In the genomic region with DNA sequence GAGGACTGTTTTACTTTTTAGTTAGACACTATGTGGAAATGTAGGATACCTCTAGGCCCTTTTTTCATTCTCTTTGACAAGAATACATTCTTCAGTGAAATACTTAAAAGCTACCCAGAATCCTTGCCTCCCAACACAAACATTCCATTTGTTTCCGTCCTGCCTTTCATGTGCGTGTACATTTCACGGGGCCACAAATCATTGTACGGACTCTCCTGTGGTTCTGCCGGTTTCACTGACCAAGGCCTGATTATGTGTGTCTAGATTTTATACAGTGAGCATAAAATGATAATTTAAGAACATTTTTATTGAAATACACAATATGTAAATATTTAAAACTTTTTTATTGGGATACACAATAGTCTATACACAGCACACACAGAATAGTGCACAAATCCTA, we compare ENCODE assay signal across 21 cellular contexts.
DNase-seq lines count a peak whose midpoint lies in the region; ATAC-seq and TF ChIP-seq lines count a peak whose summit lies in the region.
"Had no signal": no experiment of that assay in that cellular context is flagged by ENCODE, and none has a peak within 500 bp of the region (broad histone marks: within the 10 kb centered on the region; RNA-seq: fewer than 3 reads in every experiment).

No MANE protein-coding gene starts in this region.

- H2AFZ ChIP-seq in PC-9 = no peak overlapping the region
- H2AFZ ChIP-seq: GM23248 had no signal

- no peaks in the 10 kb centered on the region for H3K79me2 ChIP-seq in PC-9 (ENCODE audit: low read depth)

- no peaks in the 10 kb centered on the region for H3K36me3 ChIP-seq in SK-N-MC (ENCODE audit: insufficient read depth, low read length)
- H3K36me3 ChIP-seq in PC-9 (ENCODE audit: low read depth) = no peaks in the 10 kb centered on the region
- H3K36me3 ChIP-seq: BE2C; BLaER1 treated with 17β-estradiol and CSF1 and Interleukin-3, amounts not matched to agents 10 nM and 100 nM had no signal

- H3K4me3 Mint-ChIP-seq in chondrocyte (ENCODE audit: unreplicated experiment) (no peak overlapping the region), nephron (no peak overlapping the region)
- H3K4me3 Mint-ChIP-seq: CD4-positive, alpha-beta memory T cell; H9 had no signal

- H3K36me3 Mint-ChIP-seq in chondrocyte (ENCODE audit: low read depth) (no peaks in the 10 kb centered on the region), nephron (ENCODE audit: low read depth) (no peaks in the 10 kb centered on the region)
- H3K36me3 Mint-ChIP-seq: CD4-positive, alpha-beta memory T cell had no signal

- no peak overlapping the region for H3K4me3 ChIP-seq in SK-N-MC
- H3K4me3 ChIP-seq in PC-9 = no peak overlapping the region
- H3K4me3 ChIP-seq: A549; BLaER1 treated with 17β-estradiol and CSF1 and Interleukin-3, amounts not matched to agents 10 nM and 100 nM; GM23248 had no signal

- H3K9ac ChIP-seq in SK-N-MC (ENCODE audit: insufficient read length) = peak overlapping the region; percentile 50
- H3K9ac ChIP-seq: BLaER1 treated with 17β-estradiol and CSF1 and Interleukin-3, amounts not matched to agents 10 nM and 100 nM; GM23248 had no signal

- TF ChIP-seq CTCF in chondrocyte (IDR thresholded peaks at IDR 0.05) (no peak), nephron (IDR thresholded peaks at IDR 0.05; ENCODE audit: unreplicated experiment in 3 of 3) (no peak), PC-9 (conservative IDR thresholded peaks at IDR 0.05) (no peak)

- ATAC-seq in esophagus mucosa = no peak
- ATAC-seq: A549, HCT116 had no signal

- no peaks in the 10 kb centered on the region for H3K4me1 ChIP-seq in PC-9 (replicated peaks; ENCODE audit: insufficient read depth)
- H3K4me1 ChIP-seq: BE2C had no signal

- POLR2A ChIA-PET in PC-9 (lab: Charles Lee; ENCODE audit: unreplicated experiment) = no interaction called here

- no peaks in the 10 kb centered on the region for H3K27me3 Mint-ChIP-seq in chondrocyte (ENCODE audit: low read depth)
- peaks cover 54% of the 10 kb centered on the region for H3K27me3 Mint-ChIP-seq in nephron (ENCODE audit: low read depth)
- H3K27me3 Mint-ChIP-seq: CD4-positive, alpha-beta memory T cell had no signal

- H3K27me3 ChIP-seq in PC-9 (ENCODE audit: insufficient read depth, low read depth) = no peaks in the 10 kb centered on the region
- H3K27me3 ChIP-seq: BE2C had no signal

- peaks cover 22% of the 10 kb centered on the region for H3K4me1 Mint-ChIP-seq in chondrocyte (ENCODE audit: low read depth)
- H3K4me1 Mint-ChIP-seq in nephron = peaks cover 4% of the 10 kb centered on the region

- H4K20me1 ChIP-seq in PC-9 (ENCODE audit: insufficient read depth) = no peaks in the 10 kb centered on the region

- DNase-seq in SK-N-MC (ENCODE audit: low read depth, low spot score) (no peak), chondrocyte (ENCODE audit: low spot score) (no peak), ureter (ENCODE audit: low spot score) (peak; percentile 13), T-helper 2 cell (no peak), PC-9 (no peak)
- DNase-seq: 8988T; ACHN; AML-193; BE2C; Calu3; CD4-positive, alpha-beta memory T cell; COR-L47; DMS53; DMS79 treated with DMSO at 0.1 percent for 48 hours; GM23248; H9 had no signal

- no peak overlapping the region for H3K4me2 ChIP-seq in PC-9
- H3K4me2 ChIP-seq: A549 had no signal

- H3K27ac Mint-ChIP-seq in chondrocyte (ENCODE audit: unreplicated experiment) = peak overlapping the region; percentile 11
- H3K27ac Mint-ChIP-seq in nephron = peak overlapping the region in 2 of 3 experiments; percentile 17 to 34

- no peaks in the 10 kb centered on the region for H3K9me2 ChIP-seq in PC-9 (ENCODE audit: insufficient read depth)

- CTCF ChIA-PET in PC-9 (lab: Charles Lee) = no interaction called here

- H3K9me3 ChIP-seq in SK-N-MC (ENCODE audit: low read depth, low read length) (no peaks in the 10 kb centered on the region), PC-9 (ENCODE audit: insufficient read depth, low read depth) (no peaks in the 10 kb centered on the region)
- H3K9me3 ChIP-seq: A549; BE2C; BLaER1 treated with 17β-estradiol and CSF1 and Interleukin-3, amounts not matched to agents 10 nM and 100 nM had no signal

- BruUV-seq in PC-9 (replicated peaks; lab: Mats Ljungman, UMichigan) = no TSS peak

- intact Hi-C loops in PC-9 (cut with micrococcal nuclease; ENCODE audit: unreplicated experiment) = no loop called here

- no peaks in the 10 kb centered on the region for H3F3A ChIP-seq in PC-9 (ENCODE audit: insufficient read depth, low read depth)

- H3K9me3 Mint-ChIP-seq in chondrocyte (ENCODE audit: low read depth) (no peaks in the 10 kb centered on the region), nephron (no peaks in the 10 kb centered on the region)
- H3K9me3 Mint-ChIP-seq: CD4-positive, alpha-beta memory T cell; H9 had no signal

- H3K27ac ChIP-seq in SK-N-MC (peak overlapping the region; percentile 85), PC-9 (no peak overlapping the region)
- H3K27ac ChIP-seq: A549; BLaER1 treated with 17β-estradiol and CSF1 and Interleukin-3, amounts not matched to agents 10 nM and 100 nM; GM23248 had no signal
